Comparison of ENCODE assay signal across 1 cellular context in the genomic region with DNA sequence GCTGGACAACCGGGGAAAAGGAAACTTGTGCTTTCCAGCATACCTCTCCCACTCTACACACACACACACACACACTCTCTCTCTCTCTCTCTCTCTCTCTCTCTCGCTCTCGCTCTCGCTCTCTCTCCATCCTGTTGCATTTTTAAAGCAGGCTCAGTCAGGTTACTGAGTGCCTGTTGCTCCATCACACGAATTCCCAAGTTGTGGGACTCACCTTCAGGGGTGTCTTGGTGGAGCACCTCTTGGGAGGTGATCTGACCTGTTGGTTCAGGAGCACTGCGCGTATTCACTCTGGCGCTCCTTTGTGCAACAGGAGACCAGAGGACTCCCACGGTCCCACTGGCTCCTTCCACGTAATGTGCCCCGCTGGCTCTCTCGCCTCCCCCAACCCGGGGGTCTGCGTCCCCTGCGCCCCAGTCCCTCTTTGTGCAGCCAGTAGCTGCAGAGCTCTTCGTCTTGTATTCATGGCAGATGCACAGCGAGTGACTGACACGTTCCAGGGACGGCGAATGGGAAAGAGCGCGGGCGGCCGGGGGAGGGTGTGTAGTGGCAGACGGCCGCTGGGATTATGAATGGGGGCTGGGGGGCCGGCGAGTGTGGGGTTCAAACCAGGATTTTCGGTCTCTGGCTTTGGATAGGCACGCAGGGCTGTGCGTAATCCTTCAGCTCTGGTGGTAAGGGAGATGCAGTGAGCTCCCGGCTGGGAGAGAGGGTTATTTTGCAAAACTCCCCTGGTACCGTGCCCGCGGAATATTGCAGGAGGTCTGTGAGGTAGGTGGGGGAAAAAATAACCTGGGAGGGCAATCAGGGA.
TF ChIP-seq lines count a peak whose summit lies in the region.

No MANE protein-coding gene starts in this region.

TF ChIP-seq in H1, 55 proteins besides CTCF, POLR2A, EP300 and RAD21:
- TF ChIP-seq SIN3A (conservative IDR thresholded peaks at IDR 0.05 in 1 of 2, IDR thresholded peaks at IDR 0.05 in 1 of 2; ENCODE audit: low read depth in 1 of 2, low read length in 2 of 2) (no peak), SIRT6 (IDR thresholded peaks at IDR 0.05; ENCODE audit: low read length) (no peak), TBP (IDR thresholded peaks at IDR 0.05; ENCODE audit: low read depth, low read length) (no peak), CBX5 (IDR thresholded peaks at IDR 0.05; ENCODE audit: low read depth, low read length) (no peak), PHF8 (conservative IDR thresholded peaks at IDR 0.05; ENCODE audit: low read depth, low read length) (no peak), SUZ12 (IDR thresholded peaks at IDR 0.05; ENCODE audit: low read length) (peak; percentile 15; the same call in 1 of the 2 replicates), BRCA1 (IDR thresholded peaks at IDR 0.05; ENCODE audit: low read depth, low read length) (no peak), JUND (IDR thresholded peaks at IDR 0.05; ENCODE audit: low read length) (peak; percentile 63), RNF2 (IDR thresholded peaks at IDR 0.05; ENCODE audit: borderline replicate concordance, low read depth, low read length, missing control alignments, poor library complexity, severe bottlenecking) (peak; percentile 58), ZNF274 (IDR thresholded peaks at IDR 0.05; ENCODE audit: borderline replicate concordance, extremely low read depth, low read length) (no peak), CREB1 (IDR thresholded peaks at IDR 0.05) (no peak), CBX8 (IDR thresholded peaks at IDR 0.05; ENCODE audit: borderline replicate concordance, low read depth, low read length) (no peak), E2F6 (IDR thresholded peaks at IDR 0.05) (peak; percentile 26; the same call in 1 of the 2 replicates), NRF1 (IDR thresholded peaks at IDR 0.05; ENCODE audit: low read depth, low read length) (no peak), CHD1 (IDR thresholded peaks at IDR 0.05; ENCODE audit: low read depth, low read length) (no peak), EZH2 (IDR thresholded peaks at IDR 0.05; ENCODE audit: low read depth, low read length, severe bottlenecking) (peak; percentile 53), HDAC2 (IDR thresholded peaks at IDR 0.05; ENCODE audit: borderline replicate concordance in 1 of 2, low read depth in 2 of 2, low read length in 2 of 2) (no peak), HDAC6 (IDR thresholded peaks at IDR 0.05; ENCODE audit: low read depth, low read length) (no peak), POLR2AphosphoS5 (IDR thresholded peaks at IDR 0.05; ENCODE audit: low read depth, low read length) (no peak), ASH2L (IDR thresholded peaks at IDR 0.05; ENCODE audit: low read length) (no peak), GABPA (IDR thresholded peaks at IDR 0.05; ENCODE audit: borderline replicate concordance, insufficient read depth, low read length) (no peak), KDM1A (IDR thresholded peaks at IDR 0.05; ENCODE audit: borderline replicate concordance, low read length) (no peak), SAP30 (IDR thresholded peaks at IDR 0.05; ENCODE audit: insufficient read depth, insufficient replicate concordance, low read length) (no peak)
- TF ChIP-seq, protein P1, sequence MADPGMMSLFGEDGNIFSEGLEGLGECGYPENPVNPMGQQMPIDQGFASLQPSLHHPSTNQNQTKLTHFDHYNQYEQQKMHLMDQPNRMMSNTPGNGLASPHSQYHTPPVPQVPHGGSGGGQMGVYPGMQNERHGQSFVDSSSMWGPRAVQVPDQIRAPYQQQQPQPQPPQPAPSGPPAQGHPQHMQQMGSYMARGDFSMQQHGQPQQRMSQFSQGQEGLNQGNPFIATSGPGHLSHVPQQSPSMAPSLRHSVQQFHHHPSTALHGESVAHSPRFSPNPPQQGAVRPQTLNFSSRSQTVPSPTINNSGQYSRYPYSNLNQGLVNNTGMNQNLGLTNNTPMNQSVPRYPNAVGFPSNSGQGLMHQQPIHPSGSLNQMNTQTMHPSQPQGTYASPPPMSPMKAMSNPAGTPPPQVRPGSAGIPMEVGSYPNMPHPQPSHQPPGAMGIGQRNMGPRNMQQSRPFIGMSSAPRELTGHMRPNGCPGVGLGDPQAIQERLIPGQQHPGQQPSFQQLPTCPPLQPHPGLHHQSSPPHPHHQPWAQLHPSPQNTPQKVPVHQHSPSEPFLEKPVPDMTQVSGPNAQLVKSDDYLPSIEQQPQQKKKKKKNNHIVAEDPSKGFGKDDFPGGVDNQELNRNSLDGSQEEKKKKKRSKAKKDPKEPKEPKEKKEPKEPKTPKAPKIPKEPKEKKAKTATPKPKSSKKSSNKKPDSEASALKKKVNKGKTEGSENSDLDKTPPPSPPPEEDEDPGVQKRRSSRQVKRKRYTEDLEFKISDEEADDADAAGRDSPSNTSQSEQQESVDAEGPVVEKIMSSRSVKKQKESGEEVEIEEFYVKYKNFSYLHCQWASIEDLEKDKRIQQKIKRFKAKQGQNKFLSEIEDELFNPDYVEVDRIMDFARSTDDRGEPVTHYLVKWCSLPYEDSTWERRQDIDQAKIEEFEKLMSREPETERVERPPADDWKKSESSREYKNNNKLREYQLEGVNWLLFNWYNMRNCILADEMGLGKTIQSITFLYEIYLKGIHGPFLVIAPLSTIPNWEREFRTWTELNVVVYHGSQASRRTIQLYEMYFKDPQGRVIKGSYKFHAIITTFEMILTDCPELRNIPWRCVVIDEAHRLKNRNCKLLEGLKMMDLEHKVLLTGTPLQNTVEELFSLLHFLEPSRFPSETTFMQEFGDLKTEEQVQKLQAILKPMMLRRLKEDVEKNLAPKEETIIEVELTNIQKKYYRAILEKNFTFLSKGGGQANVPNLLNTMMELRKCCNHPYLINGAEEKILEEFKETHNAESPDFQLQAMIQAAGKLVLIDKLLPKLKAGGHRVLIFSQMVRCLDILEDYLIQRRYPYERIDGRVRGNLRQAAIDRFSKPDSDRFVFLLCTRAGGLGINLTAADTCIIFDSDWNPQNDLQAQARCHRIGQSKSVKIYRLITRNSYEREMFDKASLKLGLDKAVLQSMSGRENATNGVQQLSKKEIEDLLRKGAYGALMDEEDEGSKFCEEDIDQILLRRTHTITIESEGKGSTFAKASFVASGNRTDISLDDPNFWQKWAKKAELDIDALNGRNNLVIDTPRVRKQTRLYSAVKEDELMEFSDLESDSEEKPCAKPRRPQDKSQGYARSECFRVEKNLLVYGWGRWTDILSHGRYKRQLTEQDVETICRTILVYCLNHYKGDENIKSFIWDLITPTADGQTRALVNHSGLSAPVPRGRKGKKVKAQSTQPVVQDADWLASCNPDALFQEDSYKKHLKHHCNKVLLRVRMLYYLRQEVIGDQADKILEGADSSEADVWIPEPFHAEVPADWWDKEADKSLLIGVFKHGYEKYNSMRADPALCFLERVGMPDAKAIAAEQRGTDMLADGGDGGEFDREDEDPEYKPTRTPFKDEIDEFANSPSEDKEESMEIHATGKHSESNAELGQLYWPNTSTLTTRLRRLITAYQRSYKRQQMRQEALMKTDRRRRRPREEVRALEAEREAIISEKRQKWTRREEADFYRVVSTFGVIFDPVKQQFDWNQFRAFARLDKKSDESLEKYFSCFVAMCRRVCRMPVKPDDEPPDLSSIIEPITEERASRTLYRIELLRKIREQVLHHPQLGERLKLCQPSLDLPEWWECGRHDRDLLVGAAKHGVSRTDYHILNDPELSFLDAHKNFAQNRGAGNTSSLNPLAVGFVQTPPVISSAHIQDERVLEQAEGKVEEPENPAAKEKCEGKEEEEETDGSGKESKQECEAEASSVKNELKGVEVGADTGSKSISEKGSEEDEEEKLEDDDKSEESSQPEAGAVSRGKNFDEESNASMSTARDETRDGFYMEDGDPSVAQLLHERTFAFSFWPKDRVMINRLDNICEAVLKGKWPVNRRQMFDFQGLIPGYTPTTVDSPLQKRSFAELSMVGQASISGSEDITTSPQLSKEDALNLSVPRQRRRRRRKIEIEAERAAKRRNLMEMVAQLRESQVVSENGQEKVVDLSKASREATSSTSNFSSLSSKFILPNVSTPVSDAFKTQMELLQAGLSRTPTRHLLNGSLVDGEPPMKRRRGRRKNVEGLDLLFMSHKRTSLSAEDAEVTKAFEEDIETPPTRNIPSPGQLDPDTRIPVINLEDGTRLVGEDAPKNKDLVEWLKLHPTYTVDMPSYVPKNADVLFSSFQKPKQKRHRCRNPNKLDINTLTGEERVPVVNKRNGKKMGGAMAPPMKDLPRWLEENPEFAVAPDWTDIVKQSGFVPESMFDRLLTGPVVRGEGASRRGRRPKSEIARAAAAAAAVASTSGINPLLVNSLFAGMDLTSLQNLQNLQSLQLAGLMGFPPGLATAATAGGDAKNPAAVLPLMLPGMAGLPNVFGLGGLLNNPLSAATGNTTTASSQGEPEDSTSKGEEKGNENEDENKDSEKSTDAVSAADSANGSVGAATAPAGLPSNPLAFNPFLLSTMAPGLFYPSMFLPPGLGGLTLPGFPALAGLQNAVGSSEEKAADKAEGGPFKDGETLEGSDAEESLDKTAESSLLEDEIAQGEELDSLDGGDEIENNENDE (IDR thresholded peaks at IDR 0.05; ENCODE audit: insufficient replicate concordance, low read length), result no peak
- TF ChIP-seq, protein P2, sequence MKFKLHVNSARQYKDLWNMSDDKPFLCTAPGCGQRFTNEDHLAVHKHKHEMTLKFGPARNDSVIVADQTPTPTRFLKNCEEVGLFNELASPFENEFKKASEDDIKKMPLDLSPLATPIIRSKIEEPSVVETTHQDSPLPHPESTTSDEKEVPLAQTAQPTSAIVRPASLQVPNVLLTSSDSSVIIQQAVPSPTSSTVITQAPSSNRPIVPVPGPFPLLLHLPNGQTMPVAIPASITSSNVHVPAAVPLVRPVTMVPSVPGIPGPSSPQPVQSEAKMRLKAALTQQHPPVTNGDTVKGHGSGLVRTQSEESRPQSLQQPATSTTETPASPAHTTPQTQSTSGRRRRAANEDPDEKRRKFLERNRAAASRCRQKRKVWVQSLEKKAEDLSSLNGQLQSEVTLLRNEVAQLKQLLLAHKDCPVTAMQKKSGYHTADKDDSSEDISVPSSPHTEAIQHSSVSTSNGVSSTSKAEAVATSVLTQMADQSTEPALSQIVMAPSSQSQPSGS (IDR thresholded peaks at IDR 0.05; ENCODE audit: low read length), result no peak
